15 cellular contexts compared by ENCODE assay signal in the genomic region with DNA sequence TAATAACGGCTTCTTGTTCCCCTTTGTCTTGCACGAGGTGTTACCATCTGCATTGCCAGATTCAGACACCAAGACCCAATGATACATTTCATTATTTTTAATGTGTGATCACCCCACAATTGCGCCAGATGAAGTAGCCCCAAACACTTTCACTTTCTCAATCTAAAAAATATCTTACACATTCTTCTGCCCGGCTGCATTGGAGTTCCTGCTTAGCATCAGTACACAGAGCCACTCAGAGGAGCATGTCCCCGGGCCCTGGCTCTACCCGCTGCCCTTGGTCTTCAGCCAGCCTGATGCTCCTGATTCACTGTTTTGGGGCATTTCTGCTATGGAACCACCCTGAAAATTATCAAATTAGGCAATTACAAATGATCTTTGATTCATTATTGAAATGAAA.
"Had no signal": no experiment of that assay in that cellular context is flagged by ENCODE, and none has a peak within 500 bp of the region (broad histone marks: within the 10 kb centered on the region; RNA-seq: fewer than 3 reads in every experiment).

No MANE protein-coding gene starts in this region.

- H3K27ac ChIP-seq: adrenal gland, body of pancreas, colonic mucosa, spleen had no signal

- H3K36me3 ChIP-seq: adrenal gland, colonic mucosa, spleen had no signal

- H3K4me1 Mint-ChIP-seq: immature natural killer cell had no signal

- H3K9me3 Mint-ChIP-seq: activated naive CD4-positive, alpha-beta T cell treated with anti-CD3 and anti-CD28 coated beads, Interleukin-2, amount 50 U/mL, for 72 hours had no signal

- H3K4me1 ChIP-seq: adrenal gland, body of pancreas, colonic mucosa, spleen had no signal

- ATAC-seq: activated naive CD4-positive, alpha-beta T cell treated with anti-CD3 and anti-CD28 coated beads, Interleukin-2, amount 50 U/mL, for 72 hours; body of pancreas; left ventricle myocardium superior had no signal

- H3K4me3 ChIP-seq: adrenal gland, body of pancreas, colonic mucosa, spleen had no signal

- H3K9me3 ChIP-seq: adrenal gland, body of pancreas, colonic mucosa, spleen had no signal

- DNase-seq: activated CD4-positive, alpha-beta T cell treated with anti-CD3 and anti-CD28 coated beads, Interleukin-2, amount 50 U/mL, for 4 hours; activated CD4-positive, CD25-positive, alpha-beta regulatory T cell treated with anti-CD3 and anti-CD28 coated beads, Interleukin-2, amount 50 U/mL, for 72 hours; activated gamma-delta T cell treated with Interleukin-2 at 50 U/mL for 16 hours; adrenal gland; body of pancreas; colonic mucosa; erythroblast; immature natural killer cell; left ventricle myocardium superior; retina; spleen; stimulated activated naive CD4-positive, alpha-beta T cell; T-helper 1 cell; T-helper 9 cell had no signal

- H3K36me3 Mint-ChIP-seq: activated naive CD4-positive, alpha-beta T cell treated with anti-CD3 and anti-CD28 coated beads, Interleukin-2, amount 50 U/mL, for 72 hours; immature natural killer cell had no signal

- H3K27me3 ChIP-seq: adrenal gland, body of pancreas, colonic mucosa, spleen had no signal

- H3K4me3 Mint-ChIP-seq: immature natural killer cell had no signal

- H3K27ac Mint-ChIP-seq: activated naive CD4-positive, alpha-beta T cell treated with anti-CD3 and anti-CD28 coated beads, Interleukin-2, amount 50 U/mL, for 72 hours; immature natural killer cell had no signal
